8 cellular contexts compared by ENCODE assay signal in genomic region chr20:11891081-11891826, GRCh38. TPM values are rescaled to one million over a fixed set of nuclear protein-coding genes. Genes with fewer than 3 reads are reported as not detected.
DNase-seq lines count a peak whose midpoint lies in the region; ATAC-seq, FAIRE-seq and TF ChIP-seq lines count a peak whose summit lies in the region.

No MANE protein-coding gene starts in this region.

- H3K4me3 ChIP-seq in A549 = peak overlapping the region; percentile 68
- peak overlapping the region; percentile 16; the same call in 1 of the 2 replicates for H3K4me3 ChIP-seq in GM12878
- H3K4me3 ChIP-seq in iPS-11a (ENCODE audit: low read depth, low read length) = peak overlapping the region; percentile 74
- no peak overlapping the region for H3K4me3 ChIP-seq in Karpas-422 (ENCODE audit: low read length)

- TF ChIP-seq EP300 in A549 (IDR thresholded peaks at IDR 0.05) (no peak), GM12878 (IDR thresholded peaks at IDR 0.05; ENCODE audit: borderline replicate concordance in 1 of 2, control insufficient read depth in 1 of 2, low read depth in 2 of 2, low read length in 2 of 2) (no peak)

- H3K36me3 ChIP-seq in GM12878 (ENCODE audit: control insufficient read depth in 2 of 2, insufficient read depth in 2 of 2, low read length in 1 of 2) (no peaks in the 10 kb centered on the region), Karpas-422 (ENCODE audit: insufficient read depth, low read length) (no peaks in the 10 kb centered on the region)

- ATAC-seq in A549 (peak; percentile 63 to 66), HG03108 (IDR thresholded peaks at IDR 0.05; ENCODE audit: unreplicated experiment) (peak; percentile 37), GM12878 (peak; percentile 60)

- H2AFZ ChIP-seq in GM12878 (ENCODE audit: control insufficient read depth, low read depth, low read length) (no peak overlapping the region), Karpas-422 (ENCODE audit: low read length) (no peak overlapping the region)

- CTCF ChIA-PET in A549 (lab: Yijun Ruan, JAX) (no interaction called here), GM12878 (lab: Yijun Ruan, JAX) (no interaction called here)

- H3K4me1 ChIP-seq in A549 (peaks cover 20% of the 10 kb centered on the region), GM12878 (ENCODE audit: control insufficient read depth, insufficient read depth, low read length) (no peaks in the 10 kb centered on the region), Karpas-422 (ENCODE audit: low read length) (no peaks in the 10 kb centered on the region)

- no peaks in the 10 kb centered on the region for H4K20me1 ChIP-seq in GM12878 (ENCODE audit: control insufficient read depth, insufficient read depth)
- no peaks in the 10 kb centered on the region for H4K20me1 ChIP-seq in Karpas-422 (ENCODE audit: insufficient read depth, low read depth, low read length)

- POLR2A ChIA-PET in A549 (lab: Yijun Ruan, JAX) = no interaction called here
- POLR2A ChIA-PET in GM12878 (lab: Charles Lee) = no interaction called here

- no TSS peak for BruUV-seq in GM12878 (replicated peaks; lab: Mats Ljungman, UMichigan)

- H3K79me2 ChIP-seq in GM12878 (ENCODE audit: control insufficient read depth, insufficient read depth, low read length) (no peaks in the 10 kb centered on the region), Karpas-422 (ENCODE audit: low read length) (no peaks in the 10 kb centered on the region)

- H3K27me3 ChIP-seq in GM12878 (replicated peaks in 1 of 2; ENCODE audit: control insufficient read depth in 2 of 2, insufficient read depth in 2 of 2, low read length in 1 of 2) (no peaks in the 10 kb centered on the region), Karpas-422 (ENCODE audit: low read length) (no peaks in the 10 kb centered on the region)

- H3K4me2 ChIP-seq in A549 (peak overlapping the region; percentile 80), GM12878 (ENCODE audit: control insufficient read depth, insufficient read depth) (no peak overlapping the region), Karpas-422 (ENCODE audit: low read depth, low read length, poor library complexity, severe bottlenecking) (no peak overlapping the region)

- TF ChIP-seq POLR2A in A549 (IDR thresholded peaks at IDR 0.05; ENCODE audit: low read length) (no peak), GM12878 (IDR thresholded peaks at IDR 0.05; ENCODE audit: low read depth, low read length) (no peak)

- peak; percentile 21 to 43 for DNase-seq in A549 (ENCODE audit: low read depth in 1 of 2, low spot score in 1 of 2)
- peak; percentile 45 for DNase-seq in GM13976 (ENCODE audit: low spot score)
- peak; percentile 25 to 33 for DNase-seq in NOMO-1 (lab: John Stamatoyannopoulos, UW; ENCODE audit: unreplicated experiment in 2 of 2)
- DNase-seq in GM12878 (ENCODE audit: low read depth, low spot score) = no peak
- DNase-seq in retina = peak; percentile 85
- no peak for DNase-seq in Karpas-422

- H3K9ac ChIP-seq in GM12878 (ENCODE audit: control insufficient read depth, insufficient read depth, low read length) (no peak overlapping the region; the same call in 1 of the 2 replicates), Karpas-422 (ENCODE audit: low read length) (no peak overlapping the region)

- TF ChIP-seq CTCF in A549 (IDR thresholded peaks at IDR 0.05) (no peak), GM13976 (IDR thresholded peaks at IDR 0.05; ENCODE audit: borderline replicate concordance, control extremely low read depth, extremely low read depth, insufficient read depth, missing control alignments) (no peak), GM12878 (IDR thresholded peaks at IDR 0.05 in 2 of 3, conservative IDR thresholded peaks at IDR 0.05 in 1 of 3; ENCODE audit: control insufficient read depth in 2 of 3, extremely low read depth in 1 of 3, insufficient read depth in 1 of 3, low read depth in 3 of 3, low read length in 3 of 3) (no peak)

- H3K9me2 ChIP-seq in Karpas-422 (replicated peaks; ENCODE audit: insufficient read depth, low read length) = no peaks in the 10 kb centered on the region

- in situ Hi-C loops in GM13976 (cut with MboI; ENCODE audit: low sequenced_read_pairs, unreplicated experiment) (no loop called here), GM12878 (cut with MboI) (no loop called here)

- H3K9me3 ChIP-seq in A549 = no peaks in the 10 kb centered on the region
- no peaks in the 10 kb centered on the region for H3K9me3 ChIP-seq in GM12878 (replicated peaks; ENCODE audit: control insufficient read depth, insufficient read depth, low read length)
- peaks cover 23% of the 10 kb centered on the region for H3K9me3 ChIP-seq in Karpas-422 (ENCODE audit: low read length)

- SMC1A ChIA-PET in GM12878 (lab: Charles Lee; ENCODE audit: uncharacterized antibody, unreplicated experiment) = no interaction called here

- RAD21 ChIA-PET in GM12878 (lab: Charles Lee; ENCODE audit: unreplicated experiment) = no interaction called here

- intact Hi-C loops in GM12878 (cut with micrococcal nuclease; ENCODE audit: unreplicated experiment) = loop anchor here (2.0 kb wide), 1 partner anchor 14 kb away; no protein-coding TSS in a partner anchor

- FAIRE-seq in A549 (lab: Jason Lieb, UNC) (no peak), GM12878 (lab: Jason Lieb, UNC) (no peak)

- peak overlapping the region; percentile 81 to 97 for H3K27ac ChIP-seq in A549
- no peak overlapping the region for H3K27ac ChIP-seq in GM12878 (ENCODE audit: control insufficient read depth, insufficient read depth)
- H3K27ac ChIP-seq in Karpas-422 (ENCODE audit: low read length) = no peak overlapping the region

- WGBS in A549 (ENCODE audit: missing lambda C conversion rate) = 3% methylated on average over 23 of the region's 73 CpGs
- WGBS in GM12878 (ENCODE audit: insufficient coverage, insufficient replicate concordance, low lambda C conversion rate, missing lambda C conversion rate) = 27% methylated on average over 32 of the region's 73 CpGs

- TF ChIP-seq RAD21 in A549 (conservative IDR thresholded peaks at IDR 0.05 in 1 of 2, IDR thresholded peaks at IDR 0.05 in 1 of 2) = no peak
- no peak for TF ChIP-seq RAD21 in GM12878 (IDR thresholded peaks at IDR 0.05; ENCODE audit: insufficient read depth, low read depth, low read length)

TF ChIP-seq in A549, 52 proteins besides CTCF, POLR2A, EP300 and RAD21 (continues in another document):
- TF ChIP-seq MAX (IDR thresholded peaks at IDR 0.05) = peak; percentile 30; the same call in 1 of the 2 replicates
- TF ChIP-seq MAFK (IDR thresholded peaks at IDR 0.05; ENCODE audit: partially characterized antibody) = no peak
- peak; percentile 86; the same call in 1 of the 2 replicates for TF ChIP-seq PHF8 (IDR thresholded peaks at IDR 0.05; ENCODE audit: borderline replicate concordance, low read depth)

TF ChIP-seq in GM12878, 131 proteins besides CTCF, POLR2A, EP300 and RAD21 (continues in another document):
- 0 out of 2 replicates have a peak, but pooled peaks have one; percentile 18 for TF ChIP-seq NKRF (conservative IDR thresholded peaks at IDR 0.05)
- no peak for TF ChIP-seq ATF2 (IDR thresholded peaks at IDR 0.05; ENCODE audit: low read length)
- peak; percentile 57; the same call in 1 of the 2 replicates for TF ChIP-seq IKZF1 (conservative IDR thresholded peaks at IDR 0.05)

RNA-seq across cellular contexts. Expression of gene BTBD3, which starts 26.4 kb away (rescaled TPM):
- 47.1 and 51.5 TPM in 2 replicates for polyA plus RNA-seq in A549 (2011; rRNA removed)
- 12.8 and 15.7 TPM in 2 replicates for polyA plus RNA-seq in A549 (2012; cell fraction: cytosol; rRNA removed)
- 19.1 and 28.2 TPM in 2 replicates for polyA plus RNA-seq in A549 (2012; cell fraction: nucleus; rRNA removed)
- polyA plus RNA-seq in A549 (2017; fragmentation: RNase III; extraction: RNeasy Plus Mini Kit Qiagen cat#74134 plus additional on column Dnase treatment) = 16.3 TPM in 3 replicates
- 60.0 and 63.8 TPM in 2 replicates for polyA minus RNA-seq in A549 (2011; rRNA and poly(A)+ RNA removed)
- total RNA-seq in GM12878 (2013; cell fraction: nucleolus; rRNA removed) = 26.0 and 27.9 TPM in 2 replicates
- total RNA-seq in GM12878 (2014; rRNA removed) = 0.22 and 0.23 TPM in 2 replicates
- total RNA-seq in GM12878 (2014; rRNA removed; fragmentation: Illumina TruSeq; extraction: Trizol) = 0.23 and 0.36 TPM in 2 replicates
- total RNA-seq in GM12878 (2021) = 0.31 and 0.82 TPM in 2 replicates
- polyA plus RNA-seq in GM12878 (2011; ENCODE audit: low read depth) = 1.1 TPM
- 12.8 and 14.3 TPM in 2 replicates for polyA plus RNA-seq in GM12878 (2011; rRNA removed)
- polyA plus RNA-seq in GM12878 (2011; cell fraction: cytosol; rRNA removed) = 8.8 and 9.1 TPM in 2 replicates
- polyA plus RNA-seq in GM12878 (2011; cell fraction: nucleus; rRNA removed) = 18.2 and 22.0 TPM in 2 replicates
- polyA plus RNA-seq in GM12878 (2012) = 0.53 and 0.62 TPM in 2 replicates
- 0.25 and 0.34 TPM in 2 replicates for polyA plus RNA-seq in GM12878 (2014; fragmentation: Illumina TruSeq; extraction: Trizol)
- polyA plus RNA-seq in GM12878 (2014; fragmentation: Nextera tagmentation; extraction: Ambion mirVana) = under 1 TPM; 0.02 to 0.13 TPM
- 0.16 and 0.24 TPM in 2 replicates for polyA plus RNA-seq in GM12878 (2014; rRNA removed)
- polyA plus RNA-seq in GM12878 (2016; fragmentation: Nextera tagmentation; extraction: Ambion mirVana) = under 1 TPM; 0.04 to 0.20 TPM
- polyA minus RNA-seq in GM12878 (2011; rRNA and poly(A)+ RNA removed) = 21.4 and 27.1 TPM in 2 replicates
- 6.0 and 6.7 TPM in 2 replicates for polyA minus RNA-seq in GM12878 (2011; cell fraction: cytosol; rRNA and poly(A)+ RNA removed)
- polyA minus RNA-seq in GM12878 (2011; cell fraction: nucleus; rRNA and poly(A)+ RNA removed) = 19.3 and 25.3 TPM in 2 replicates
- total RNA-seq in Karpas-422 (2014; rRNA removed; shearing (Covaris generic); ENCODE audit: low replicate concordance) = not detected in 2 replicates

Comparison
In these comparisons a context has a peak if more than half of its experiments do, and no peak if none do; other contexts are left out.
1. DNase-seq: peak in A549 (2 of 2), GM13976 (single experiment), NOMO-1 (2 of 2) and retina (single experiment); none in GM12878 (single experiment) and Karpas-422 (single experiment).
2. H3K27ac ChIP-seq: peak in A549 (2 of 2); none in GM12878 (single experiment) and Karpas-422 (single experiment).
3. Of the 24 proteins assayed by ChIP-seq in both GM12878 and A549: peak only in GM12878: none; only in A549: BCL3 and MAX; in both: none; in neither: 22.
4. Peak in every context shown above with its lines, with median percentiles within 50 percentile points of each other: ATAC-seq.